Comparison of ENCODE assay signal across 10 cellular contexts in the genomic region with DNA sequence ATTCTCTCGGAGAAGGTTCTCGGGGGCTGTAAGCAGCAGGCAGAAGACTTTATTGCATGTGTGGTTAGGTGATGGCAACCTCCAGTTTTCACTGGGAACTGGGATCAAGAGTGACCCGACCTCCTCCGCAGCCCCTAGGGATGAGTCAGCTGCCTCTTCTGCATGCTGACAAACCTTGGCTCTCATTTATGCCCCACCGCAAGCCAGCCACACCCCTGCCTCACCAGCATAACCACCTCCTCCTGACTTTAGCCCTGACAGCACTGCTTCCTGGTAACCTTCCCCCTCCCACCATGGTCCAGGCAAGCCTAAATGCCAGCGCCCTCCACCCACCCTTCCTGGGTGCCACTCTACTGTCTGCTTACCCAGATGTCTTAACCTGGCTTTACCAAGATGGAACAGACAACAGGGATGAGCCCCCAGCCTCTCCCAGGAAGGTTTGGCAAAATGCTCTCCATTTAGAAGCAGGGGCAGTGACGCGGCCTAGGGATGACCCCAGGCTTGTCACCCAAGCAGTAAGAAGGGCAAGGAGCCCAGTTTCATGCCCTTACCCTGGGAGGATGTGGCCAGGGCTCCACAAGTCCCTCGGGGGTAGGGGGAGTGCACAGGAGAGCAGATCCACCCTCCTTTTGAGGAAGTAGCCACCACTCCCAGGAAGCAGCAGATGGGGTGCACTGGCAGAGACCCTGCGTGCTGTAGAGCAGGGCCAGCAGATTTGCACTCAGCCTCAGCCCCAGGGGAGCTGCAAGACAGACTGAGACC.
DNase-seq lines count a peak whose midpoint lies in the region; TF ChIP-seq lines count a peak whose summit lies in the region.
"Had no signal": no experiment of that assay in that cellular context is flagged by ENCODE, and none has a peak within 500 bp of the region (broad histone marks: within the 10 kb centered on the region; RNA-seq: fewer than 3 reads in every experiment).

No MANE protein-coding gene starts in this region.

- H3K9me3 Mint-ChIP-seq in Calu3 (ENCODE audit: low read depth, unreplicated experiment) = no peaks in the 10 kb centered on the region
- no peaks in the 10 kb centered on the region for H3K9me3 Mint-ChIP-seq in activated naive CD4-positive, alpha-beta T cell treated with anti-CD3 and anti-CD28 coated beads for 36 hours

- BruUV-seq in Calu3 (replicated peaks; lab: Mats Ljungman, UMichigan) = no TSS peak

- no peak overlapping the region for H3K27ac Mint-ChIP-seq in Calu3 (ENCODE audit: unreplicated experiment)
- no peak overlapping the region for H3K27ac Mint-ChIP-seq in activated naive CD4-positive, alpha-beta T cell treated with anti-CD3 and anti-CD28 coated beads for 36 hours

- H3K27me3 ChIP-seq in GM23248 (replicated peaks; ENCODE audit: insufficient read depth) = no peaks in the 10 kb centered on the region
- no peaks in the 10 kb centered on the region for H3K27me3 ChIP-seq in H7 (ENCODE audit: control insufficient read depth, insufficient read depth, low read length)

- intact Hi-C loops in Calu3 (cut with micrococcal nuclease; ENCODE audit: unreplicated experiment) = no loop called here
- intact Hi-C loops in activated naive CD4-positive, alpha-beta T cell treated with anti-CD3 and anti-CD28 coated beads for 36 hours (cut with micrococcal nuclease) = no loop called here

- no peaks in the 10 kb centered on the region for H3K27me3 Mint-ChIP-seq in Calu3 (ENCODE audit: unreplicated experiment)
- no peaks in the 10 kb centered on the region for H3K27me3 Mint-ChIP-seq in activated naive CD4-positive, alpha-beta T cell treated with anti-CD3 and anti-CD28 coated beads for 36 hours (ENCODE audit: low read depth)

- H3K9me3 ChIP-seq in GM23248 (ENCODE audit: low read depth) = no peaks in the 10 kb centered on the region

- H3K27ac ChIP-seq in GM23248 = no peak overlapping the region

- H3F3A ChIP-seq in GM23248 (ENCODE audit: insufficient read depth) = no peaks in the 10 kb centered on the region

- H4K20me1 ChIP-seq in GM23248 (ENCODE audit: insufficient read depth) = no peaks in the 10 kb centered on the region

- H3K4me3 ChIP-seq in GM23248 (no peak overlapping the region), H7 (ENCODE audit: insufficient read depth, low read depth, low read length) (no peak overlapping the region)

- no peak overlapping the region for H3K4me3 Mint-ChIP-seq in Calu3 (ENCODE audit: low read depth, unreplicated experiment)
- no peak overlapping the region for H3K4me3 Mint-ChIP-seq in activated naive CD4-positive, alpha-beta T cell treated with anti-CD3 and anti-CD28 coated beads for 36 hours

- H3K36me3 ChIP-seq in GM23248 (ENCODE audit: low read depth) (no peaks in the 10 kb centered on the region), H7 (replicated peaks; ENCODE audit: control insufficient read depth, insufficient read depth, low read length) (no peaks in the 10 kb centered on the region)

- no peaks in the 10 kb centered on the region for H3K79me2 ChIP-seq in GM23248 (ENCODE audit: insufficient read depth)

- DNase-seq in Calu3 (peak; percentile 37), GM23248 (peak; percentile 35), NOMO-1 treated with dmso at 0.1 percent for 144 hours (lab: John Stamatoyannopoulos, UW; ENCODE audit: unreplicated experiment) (peak; percentile 26), germinal center (ENCODE audit: low spot score) (peak; percentile 82), H7 (no peak), NCI-H2081 treated with DMSO at 0.1 percent for 48 hours (lab: John Stamatoyannopoulos, UW) (no peak), NCI-H1092 (lab: John Stamatoyannopoulos, UW) (no peak)
- no peak for DNase-seq in activated naive CD4-positive, alpha-beta T cell treated with anti-CD3 and anti-CD28 coated beads for 36 hours
- DNase-seq: activated naive CD4-positive, alpha-beta T cell treated with Interleukin-2 at 50 U/mL for 16 hours; NCI-H1105 had no signal

- CTCF ChIA-PET in Calu3 (lab: Charles Lee) = interaction anchor here (0.7 kb wide), 1 partner anchor 10 kb away, joined by 3 read pairs; no protein-coding TSS in a partner anchor
- CTCF ChIA-PET in activated naive CD4-positive, alpha-beta T cell treated with anti-CD3 and anti-CD28 coated beads for 36 hours (lab: Charles Lee) = no interaction called here

- TF ChIP-seq CTCF in Calu3 (IDR thresholded peaks at IDR 0.05; ENCODE audit: unreplicated experiment) = no peak

- WGBS in GM23248 (ENCODE audit: low coverage in 1 of 2, low lambda C conversion rate in 2 of 2, missing lambda C conversion rate in 2 of 2), 2 experiments = 86 to 87% methylated on average over 9 to 10 of the region's 10 CpGs

- no peaks in the 10 kb centered on the region for H3K9me2 ChIP-seq in GM23248 (ENCODE audit: insufficient read depth)

- H3K4me1 Mint-ChIP-seq in Calu3 (ENCODE audit: low read depth, unreplicated experiment) = peaks cover 10% of the 10 kb centered on the region
- H3K4me1 Mint-ChIP-seq in activated naive CD4-positive, alpha-beta T cell treated with anti-CD3 and anti-CD28 coated beads for 36 hours (ENCODE audit: low read depth) = no peaks in the 10 kb centered on the region

- no peak overlapping the region for H3K9ac ChIP-seq in GM23248

- no peak overlapping the region for H3K4me2 ChIP-seq in GM23248 (ENCODE audit: unreplicated experiment)

- no peak overlapping the region for H2AFZ ChIP-seq in GM23248

- in situ Hi-C loops in GM23248 (cut with MboI) = no loop called here

- 0 out of 2 replicates have a peak, but pooled peaks cover 5% of the 10 kb centered on the region for H3K4me1 ChIP-seq in GM23248 (ENCODE audit: insufficient read depth)

- no peaks in the 10 kb centered on the region for H3K36me3 Mint-ChIP-seq in Calu3 (ENCODE audit: insufficient read depth, unreplicated experiment)
- H3K36me3 Mint-ChIP-seq in activated naive CD4-positive, alpha-beta T cell treated with anti-CD3 and anti-CD28 coated beads for 36 hours (ENCODE audit: low read depth) = no peaks in the 10 kb centered on the region

Comparison
In these comparisons a context has a peak if more than half of its experiments do, and no peak if none do; other contexts are left out.
1. DNase-seq: peak in Calu3 (single experiment), GM23248 (single experiment), NOMO-1 treated with dmso at 0.1 percent for 144 hours (single experiment) and germinal center (single experiment); none in H7 (single experiment), NCI-H2081 treated with DMSO at 0.1 percent for 48 hours (single experiment), activated naive CD4-positive, alpha-beta T cell treated with anti-CD3 and anti-CD28 coated beads for 36 hours (single experiment) and NCI-H1092 (single experiment).